ENCODE assay signal across 2 cellular contexts in genomic region chr17:42608692-42609181, GRCh38.
TF ChIP-seq lines count a peak whose summit lies in the region.

No MANE protein-coding gene starts in this region.

TF ChIP-seq in GM23338, 12 proteins besides CTCF, POLR2A, EP300 and RAD21:
- TF ChIP-seq POLR2AphosphoS5 (IDR thresholded peaks at IDR 0.05; ENCODE audit: low read depth) (no peak), EZH2phosphoT487 (IDR thresholded peaks at IDR 0.05; ENCODE audit: unreplicated experiment) (no peak), REST (IDR thresholded peaks at IDR 0.05; ENCODE audit: unreplicated experiment) (no peak), NANOG (IDR thresholded peaks at IDR 0.05; ENCODE audit: borderline replicate concordance) (no peak), JUNB (IDR thresholded peaks at IDR 0.05; ENCODE audit: unreplicated experiment) (no peak), ZNF114 (CRISPR knock-in tag; IDR thresholded peaks at IDR 0.05) (no peak), ETS1 (IDR thresholded peaks at IDR 0.05) (no peak)

TF ChIP-seq in HepG2, 621 proteins besides CTCF, POLR2A, EP300 and RAD21 (continues in another document):
- TF ChIP-seq KDM5A (IDR thresholded peaks at IDR 0.05; ENCODE audit: borderline replicate concordance, low read length) (peak; percentile 50; the same call in 1 of the 2 replicates), ZNF891 (CRISPR knock-in tag; IDR thresholded peaks at IDR 0.05) (0 out of 2 replicates have a peak, but pooled peaks have one; percentile 77), TARDBP (CRISPR knock-in tag; IDR thresholded peaks at IDR 0.05) (peak; percentile 32; the same call in 1 of the 2 replicates), ZSCAN30 (CRISPR knock-in tag; IDR thresholded peaks at IDR 0.05) (0 out of 2 replicates have a peak, but pooled peaks have one; percentile 58), ZNF556 (CRISPR knock-in tag; IDR thresholded peaks at IDR 0.05; ENCODE audit: borderline replicate concordance) (0 out of 2 replicates have a peak, but pooled peaks have one; percentile 33), ZNF7 (CRISPR knock-in tag; IDR thresholded peaks at IDR 0.05) (no peak), ERF (CRISPR knock-in tag; IDR thresholded peaks at IDR 0.05) (no peak), PLRG1 (conservative IDR thresholded peaks at IDR 0.05) (no peak), ETS1 (CRISPR knock-in tag; IDR thresholded peaks at IDR 0.05) (peak; percentile 87; the same call in 1 of the 2 replicates), FLYWCH1 (CRISPR knock-in tag; IDR thresholded peaks at IDR 0.05) (0 out of 2 replicates have a peak, but pooled peaks have one; percentile 39), SMAD9 (CRISPR knock-in tag; IDR thresholded peaks at IDR 0.05) (0 out of 2 replicates have a peak, but pooled peaks have one; percentile 95), ZNF619 (CRISPR knock-in tag; IDR thresholded peaks at IDR 0.05) (0 out of 2 replicates have a peak, but pooled peaks have one; percentile 1), ZNF225 (CRISPR knock-in tag; IDR thresholded peaks at IDR 0.05) (peak; percentile 24; the same call in 1 of the 2 replicates), HMGXB4 (CRISPR knock-in tag; IDR thresholded peaks at IDR 0.05; ENCODE audit: borderline replicate concordance in 1 of 2, low read depth in 1 of 2) (peak in 1 of 2 experiments; percentile 6; a peak in 1 of 4 replicates), ZNF777 (CRISPR knock-in tag; IDR thresholded peaks at IDR 0.05) (0 out of 2 replicates have a peak, but pooled peaks have one; percentile 6), KLF16 (CRISPR knock-in tag; IDR thresholded peaks at IDR 0.05) (no peak), SMYD3 (CRISPR knock-in tag; IDR thresholded peaks at IDR 0.05) (0 out of 2 replicates have a peak, but pooled peaks have one; percentile 48), LBX2 (CRISPR knock-in tag; IDR thresholded peaks at IDR 0.05; ENCODE audit: borderline replicate concordance) (0 out of 2 replicates have a peak, but pooled peaks have one; percentile 18), ZNF710 (CRISPR knock-in tag; IDR thresholded peaks at IDR 0.05; ENCODE audit: borderline replicate concordance) (no peak), TRIM24 (CRISPR knock-in tag; IDR thresholded peaks at IDR 0.05) (no peak), AHR (CRISPR knock-in tag; IDR thresholded peaks at IDR 0.05) (peak; percentile 21; the same call in 1 of the 2 replicates), GLI4 (CRISPR knock-in tag; IDR thresholded peaks at IDR 0.05; ENCODE audit: borderline replicate concordance) (0 out of 2 replicates have a peak, but pooled peaks have one; percentile 15), AHDC1 (CRISPR knock-in tag; IDR thresholded peaks at IDR 0.05; ENCODE audit: borderline replicate concordance) (peak; percentile 31; the same call in 1 of the 2 replicates), NAIF1 (CRISPR knock-in tag; IDR thresholded peaks at IDR 0.05; ENCODE audit: borderline replicate concordance) (no peak), NCOA1 (CRISPR knock-in tag; IDR thresholded peaks at IDR 0.05) (no peak), YEATS2 (CRISPR knock-in tag; IDR thresholded peaks at IDR 0.05; ENCODE audit: borderline replicate concordance) (no peak), IRF9 (CRISPR knock-in tag; IDR thresholded peaks at IDR 0.05; ENCODE audit: borderline replicate concordance) (0 out of 2 replicates have a peak, but pooled peaks have one; percentile 14), THAP8 (CRISPR knock-in tag; IDR thresholded peaks at IDR 0.05; ENCODE audit: borderline replicate concordance) (0 out of 2 replicates have a peak, but pooled peaks have one; percentile 15), ZNF574 (CRISPR knock-in tag; IDR thresholded peaks at IDR 0.05) (no peak), EED (CRISPR knock-in tag; IDR thresholded peaks at IDR 0.05) (peak; percentile 70; the same call in 1 of the 2 replicates), DNMT3B (CRISPR knock-in tag; conservative IDR thresholded peaks at IDR 0.05) (0 out of 2 replicates have a peak, but pooled peaks have one; percentile 17), ZMAT5 (CRISPR knock-in tag; IDR thresholded peaks at IDR 0.05; ENCODE audit: borderline replicate concordance, low read depth) (0 out of 2 replicates have a peak, but pooled peaks have one; percentile 23), ZNF780A (CRISPR knock-in tag; IDR thresholded peaks at IDR 0.05) (0 out of 2 replicates have a peak, but pooled peaks have one; percentile 9), MTF2 (CRISPR knock-in tag; IDR thresholded peaks at IDR 0.05; ENCODE audit: borderline replicate concordance) (0 out of 2 replicates have a peak, but pooled peaks have one; percentile 44), ZNF670 (CRISPR knock-in tag; IDR thresholded peaks at IDR 0.05; ENCODE audit: borderline replicate concordance) (0 out of 2 replicates have a peak, but pooled peaks have one; percentile 42), ZSCAN31 (CRISPR knock-in tag; IDR thresholded peaks at IDR 0.05; ENCODE audit: low read depth) (peak; percentile 52; the same call in 1 of the 2 replicates), HMGA1 (CRISPR knock-in tag; conservative IDR thresholded peaks at IDR 0.05) (no peak), ZNF3 (CRISPR knock-in tag; IDR thresholded peaks at IDR 0.05) (0 out of 2 replicates have a peak, but pooled peaks have one; percentile 23), ZNF232 (CRISPR knock-in tag; IDR thresholded peaks at IDR 0.05; ENCODE audit: borderline replicate concordance) (peak; percentile 2; the same call in 1 of the 2 replicates), SNAPC5 (CRISPR knock-in tag; IDR thresholded peaks at IDR 0.05; ENCODE audit: borderline replicate concordance) (0 out of 2 replicates have a peak, but pooled peaks have one; percentile 62)
